Comparison of ENCODE assay signal across 11 cellular contexts in genomic region chr12:666766-667308, GRCh38. TPM values are rescaled to one million over a fixed set of nuclear protein-coding genes. Genes with fewer than 3 reads are reported as not detected.
A peak's percentile ranks its signal among the peaks of the same experiment; 100 is the strongest.
DNase-seq lines count a peak whose midpoint lies in the region; ATAC-seq, FAIRE-seq and TF ChIP-seq lines count a peak whose summit lies in the region.
"Had no signal": no experiment of that assay in that cellular context is flagged by ENCODE, and none has a peak within 500 bp of the region (broad histone marks: within the 10 kb centered on the region; RNA-seq: fewer than 3 reads in every experiment).

No MANE protein-coding gene starts in this region.

- in situ Hi-C loops in GM12878 (cut with MboI): no loop called here

- no TSS peak for BruUV-seq in OCI-LY7 (replicated peaks; lab: Mats Ljungman, UMichigan)
- BruUV-seq in GM12878 (replicated peaks; lab: Mats Ljungman, UMichigan): no TSS peak

- no peaks in the 10 kb centered on the region for H3K9me2 ChIP-seq in OCI-LY7 (ENCODE audit: insufficient read depth, low read length)

- H3K9me3 ChIP-seq in OCI-LY7 (ENCODE audit: low read length) (no peaks in the 10 kb centered on the region), GM12878 (replicated peaks; ENCODE audit: control insufficient read depth, insufficient read depth, low read length) (no peaks in the 10 kb centered on the region), esophagus muscularis mucosa (no peaks in the 10 kb centered on the region)

- H3K79me2 ChIP-seq in OCI-LY7 (ENCODE audit: insufficient read depth, low read depth, low read length): no peaks in the 10 kb centered on the region
- H3K79me2 ChIP-seq in GM12878 (ENCODE audit: control insufficient read depth, insufficient read depth, low read length): no peaks in the 10 kb centered on the region

- H3K4me1 ChIP-seq in OCI-LY7 (ENCODE audit: insufficient read depth, low read length, poor library complexity, severe bottlenecking) (peaks cover 67% of the 10 kb centered on the region), GM12878 (ENCODE audit: control insufficient read depth, insufficient read depth, low read length) (peaks cover 71% of the 10 kb centered on the region), esophagus muscularis mucosa (peaks cover 15 to 26% (median 18%) of the 10 kb centered on the region in 4 donors)

- DNase-seq in stimulated activated CD4-positive, alpha-beta T cell treated with anti-CD3 and anti-CD28 coated beads, Interleukin-1b, Interleukin-23, amount 100 ng/mL, for 48 hours: peak; percentile 51
- no peak for DNase-seq in stimulated activated CD4-positive, alpha-beta T cell treated with anti-CD3 and anti-CD28 coated beads, Interleukin-2, amount 100 ng/mL, for 48 hours
- DNase-seq in OCI-LY7 (ENCODE audit: low spot score) (no peak), GM12878 (ENCODE audit: low read depth, low spot score) (peak; percentile 80), esophagus muscularis mucosa (ENCODE audit: extremely low spot score) (no peak)
- peak; percentile 56 to 58 for DNase-seq in stimulated activated naive CD8-positive, alpha-beta T cell treated with anti-CD3 and anti-CD28 coated beads, Interleukin-15, amount 100 ng/mL, for 72 hours
- DNase-seq: cortex of kidney, islet precursor cell, NCI-H187 had no signal

- H3K9me3 Mint-ChIP-seq in stimulated activated naive CD8-positive, alpha-beta T cell treated with anti-CD3 and anti-CD28 coated beads, Interleukin-15, amount 100 ng/mL, for 72 hours: no peaks in the 10 kb centered on the region

- peak overlapping the region; percentile 59 to 63 for H3K4me3 Mint-ChIP-seq in stimulated activated naive CD8-positive, alpha-beta T cell treated with anti-CD3 and anti-CD28 coated beads, Interleukin-15, amount 100 ng/mL, for 72 hours

- H3K36me3 ChIP-seq in OCI-LY7 (ENCODE audit: insufficient read depth, low read length): no peaks in the 10 kb centered on the region
- no peaks in the 10 kb centered on the region for H3K36me3 ChIP-seq in GM12878 (ENCODE audit: control insufficient read depth in 2 of 2, insufficient read depth in 2 of 2, low read length in 1 of 2)
- H3K36me3 ChIP-seq in esophagus muscularis mucosa: no peaks in the 10 kb centered on the region

- ATAC-seq in GM12878 (peak; percentile 69), GM18861 (IDR thresholded peaks at IDR 0.05; ENCODE audit: unreplicated experiment) (no peak), GM19324 (IDR thresholded peaks at IDR 0.05; ENCODE audit: low FRiP score, unreplicated experiment) (no peak)
- ATAC-seq in stimulated activated naive CD8-positive, alpha-beta T cell treated with anti-CD3 and anti-CD28 coated beads, Interleukin-15, amount 100 ng/mL, for 72 hours: peak; percentile 54

- TF ChIP-seq RAD21 in GM12878 (IDR thresholded peaks at IDR 0.05; ENCODE audit: insufficient read depth, low read depth, low read length): no peak; the same call in 1 of the 2 replicates

- TF ChIP-seq EP300 in GM12878 (IDR thresholded peaks at IDR 0.05; ENCODE audit: borderline replicate concordance in 1 of 2, control insufficient read depth in 1 of 2, low read depth in 2 of 2, low read length in 2 of 2) (peak; percentile 31 to 47; a peak in 1 of 4 replicates), esophagus muscularis mucosa (IDR thresholded peaks at IDR 0.05) (no peak)

- H2AFZ ChIP-seq in OCI-LY7 (ENCODE audit: low read length) (peak overlapping the region; percentile 98), GM12878 (ENCODE audit: control insufficient read depth, low read depth, low read length) (peak overlapping the region; percentile 79)

- 0% methylated on average over 7 of the region's 7 CpGs for WGBS in GM12878 (ENCODE audit: insufficient coverage, insufficient replicate concordance, low lambda C conversion rate, missing lambda C conversion rate)
- 77% methylated on average over 7 of the region's 7 CpGs for WGBS in esophagus muscularis mucosa

- H3K4me1 Mint-ChIP-seq in stimulated activated naive CD8-positive, alpha-beta T cell treated with anti-CD3 and anti-CD28 coated beads, Interleukin-15, amount 100 ng/mL, for 72 hours: peaks cover 91% of the 10 kb centered on the region

- SMC1A ChIA-PET in GM12878 (lab: Charles Lee; ENCODE audit: uncharacterized antibody, unreplicated experiment): interaction anchor here (1.0 to 6.6 kb wide), 25 partner anchors 7 to 147 kb away, joined by 3 to 87 read pairs (median 10); partner anchors contain the start of gene WNK1

- RAD21 ChIA-PET in GM12878 (lab: Charles Lee; ENCODE audit: unreplicated experiment): interaction anchor here (0.6 to 15.9 kb wide), 18 partner anchors 8 to 145 kb away, joined by 3 to 396 read pairs (median 7); partner anchors contain the start of gene WNK1

- CTCF ChIA-PET in OCI-LY7 (lab: Charles Lee; ENCODE audit: unreplicated experiment) (interaction anchor here (0.9 kb wide), 1 partner anchor 69 kb away, joined by 3 read pairs; no protein-coding TSS in a partner anchor), GM12878 (lab: Yijun Ruan, JAX) (interaction anchor here (0.6 to 4.6 kb wide), 11 partner anchors 11 to 147 kb away, joined by 3 to 63 read pairs (median 5); partner anchors contain the start of gene WNK1)

- FAIRE-seq in GM12878 (lab: Jason Lieb, UNC): peak; percentile 89

- no peaks in the 10 kb centered on the region for H3K27me3 Mint-ChIP-seq in stimulated activated naive CD8-positive, alpha-beta T cell treated with anti-CD3 and anti-CD28 coated beads, Interleukin-15, amount 100 ng/mL, for 72 hours

- peak overlapping the region; percentile 56 for H3K4me2 ChIP-seq in OCI-LY7 (ENCODE audit: low read length)
- H3K4me2 ChIP-seq in GM12878 (ENCODE audit: control insufficient read depth, insufficient read depth): peak overlapping the region; percentile 79

- intact Hi-C loops in OCI-LY7 (cut with micrococcal nuclease; ENCODE audit: unreplicated experiment): no loop called here
- intact Hi-C loops in GM12878 (cut with micrococcal nuclease; ENCODE audit: unreplicated experiment): no loop called here
- intact Hi-C loops in esophagus muscularis mucosa (cut with DNase I): no loop called here

- POLR2A ChIA-PET in OCI-LY7 (lab: Charles Lee) (interaction anchor here (0.9 to 2.3 kb wide), 6 partner anchors 8 to 84 kb away, joined by 3 to 16 read pairs (median 6); no protein-coding TSS in a partner anchor), GM12878 (lab: Charles Lee) (interaction anchor here (0.6 to 5.4 kb wide), 12 partner anchors 11 to 92 kb away, joined by 3 to 79 read pairs (median 10); partner anchors contain the start of gene WNK1)

- peak overlapping the region; percentile 62 for H3K9ac ChIP-seq in GM12878 (ENCODE audit: control insufficient read depth, insufficient read depth, low read length)

- no peaks in the 10 kb centered on the region for H4K20me1 ChIP-seq in OCI-LY7 (ENCODE audit: insufficient read depth, low read length)
- no peaks in the 10 kb centered on the region for H4K20me1 ChIP-seq in GM12878 (ENCODE audit: control insufficient read depth, insufficient read depth)

- H3K27ac ChIP-seq in OCI-LY7 (ENCODE audit: low read depth, low read length, poor library complexity, severe bottlenecking) (no peak overlapping the region), GM12878 (ENCODE audit: control insufficient read depth, insufficient read depth) (peak overlapping the region; percentile 87), esophagus muscularis mucosa (replicated peaks in 1 of 4) (no peak overlapping the region)

- TF ChIP-seq POLR2A in GM12878 (IDR thresholded peaks at IDR 0.05; ENCODE audit: low read depth, low read length) (peak; percentile 59), esophagus muscularis mucosa (IDR thresholded peaks at IDR 0.05; ENCODE audit: low read depth) (no peak)

- no peak overlapping the region for H3K4me3 ChIP-seq in OCI-LY7 (ENCODE audit: low read depth, low read length, poor library complexity, severe bottlenecking)
- H3K4me3 ChIP-seq in GM12878: peak overlapping the region; percentile 11
- H3K4me3 ChIP-seq in esophagus muscularis mucosa: no peak overlapping the region

- H3K27me3 ChIP-seq in GM12878 (replicated peaks in 1 of 2; ENCODE audit: control insufficient read depth in 2 of 2, insufficient read depth in 2 of 2, low read length in 1 of 2): no peaks in the 10 kb centered on the region
- H3K27me3 ChIP-seq in esophagus muscularis mucosa: no peaks in the 10 kb centered on the region

- no peak for TF ChIP-seq CTCF in OCI-LY7 (conservative IDR thresholded peaks at IDR 0.05; ENCODE audit: low read length)
- TF ChIP-seq CTCF in GM12878 (IDR thresholded peaks at IDR 0.05 in 2 of 3, conservative IDR thresholded peaks at IDR 0.05 in 1 of 3; ENCODE audit: control insufficient read depth in 2 of 3, extremely low read depth in 1 of 3, insufficient read depth in 1 of 3, low read depth in 3 of 3, low read length in 3 of 3): no peak
- TF ChIP-seq CTCF in esophagus muscularis mucosa (IDR thresholded peaks at IDR 0.05): no peak

- peak overlapping the region; percentile 64 to 93 for H3K27ac Mint-ChIP-seq in stimulated activated naive CD8-positive, alpha-beta T cell treated with anti-CD3 and anti-CD28 coated beads, Interleukin-15, amount 100 ng/mL, for 72 hours

TF ChIP-seq in GM12878, 131 proteins besides CTCF, POLR2A, EP300 and RAD21 (continues in another document):
- TF ChIP-seq TARDBP (IDR thresholded peaks at IDR 0.05; ENCODE audit: borderline replicate concordance) (peak; percentile 72; the same call in 1 of the 2 replicates), NR2F1 (conservative IDR thresholded peaks at IDR 0.05) (peak; percentile 88), POU2F2 (IDR thresholded peaks at IDR 0.05; ENCODE audit: borderline replicate concordance, low read depth, low read length) (peak; percentile 68; the same call in 1 of the 3 replicates), SUPT20H (IDR thresholded peaks at IDR 0.05; ENCODE audit: borderline replicate concordance, control insufficient read depth, low read depth, low read length) (no peak)

RNA-seq across cellular contexts. Expression of gene NINJ2, which starts 3.6 kb away (rescaled TPM):
- total RNA-seq in OCI-LY7 (2014; rRNA removed; shearing (Covaris generic)): 0.79 and 0.82 TPM in 2 replicates
- total RNA-seq in OCI-LY7 (2022): 3.5 and 4.4 TPM in 2 replicates
- 1.5 and 1.8 TPM in 2 replicates for total RNA-seq in GM12878 (2013; cell fraction: nucleolus; rRNA removed)
- total RNA-seq in GM12878 (2014; rRNA removed): 15.6 and 19.1 TPM in 2 replicates
- 12.0 and 14.0 TPM in 2 replicates for total RNA-seq in GM12878 (2014; rRNA removed; fragmentation: Illumina TruSeq; extraction: Trizol)
- total RNA-seq in GM12878 (2021): 13.5 and 14.8 TPM in 2 replicates
- 11.9 TPM for polyA plus RNA-seq in GM12878 (2011; ENCODE audit: low read depth)
- 4.8 and 8.9 TPM in 2 replicates for polyA plus RNA-seq in GM12878 (2011; rRNA removed)
- 18.9 and 23.4 TPM in 2 replicates for polyA plus RNA-seq in GM12878 (2011; cell fraction: cytosol; rRNA removed)
- polyA plus RNA-seq in GM12878 (2011; cell fraction: nucleus; rRNA removed): 6.9 and 10.1 TPM in 2 replicates
- 11.3 and 16.1 TPM in 2 replicates for polyA plus RNA-seq in GM12878 (2012)
- 10.2 and 19.7 TPM in 2 replicates for polyA plus RNA-seq in GM12878 (2014; fragmentation: Illumina TruSeq; extraction: Trizol)
- 10 to 100 TPM; 36.6 to 51.6 TPM for polyA plus RNA-seq in GM12878 (2014; fragmentation: Nextera tagmentation; extraction: Ambion mirVana)
- 18.5 and 22.9 TPM in 2 replicates for polyA plus RNA-seq in GM12878 (2014; rRNA removed)
- polyA plus RNA-seq in GM12878 (2016; fragmentation: Nextera tagmentation; extraction: Ambion mirVana): 10 to 100 TPM; 22.9 to 24.2 TPM
- polyA minus RNA-seq in GM12878 (2011; rRNA and poly(A)+ RNA removed): 13.2 and 19.5 TPM in 2 replicates
- 5.4 TPM in 1 of 2 replicates, not detected in the other for polyA minus RNA-seq in GM12878 (2011; cell fraction: cytosol; rRNA and poly(A)+ RNA removed)
- 1.1 and 1.6 TPM in 2 replicates for polyA minus RNA-seq in GM12878 (2011; cell fraction: nucleus; rRNA and poly(A)+ RNA removed)
- 10 to 100 TPM in 1 of 4 donors, 1 to 10 TPM in 3; 2.9 to 11.1 (median 7.1) TPM for total RNA-seq in esophagus muscularis mucosa

Comparison
In these comparisons a context has a peak if more than half of its experiments do, and no peak if none do; other contexts are left out.
1. DNase-seq: peak in stimulated activated CD4-positive, alpha-beta T cell treated with anti-CD3 and anti-CD28 coated beads, Interleukin-1b, Interleukin-23, amount 100 ng/mL, for 48 hours (single experiment), GM12878 (single experiment) and stimulated activated naive CD8-positive, alpha-beta T cell treated with anti-CD3 and anti-CD28 coated beads, Interleukin-15, amount 100 ng/mL, for 72 hours (2 of 2); none in stimulated activated CD4-positive, alpha-beta T cell treated with anti-CD3 and anti-CD28 coated beads, Interleukin-2, amount 100 ng/mL, for 48 hours (0 of 2), OCI-LY7 (single experiment) and esophagus muscularis mucosa (single experiment).
2. ATAC-seq: peak in GM12878 (single experiment) and stimulated activated naive CD8-positive, alpha-beta T cell treated with anti-CD3 and anti-CD28 coated beads, Interleukin-15, amount 100 ng/mL, for 72 hours (single experiment); none in GM18861 (single experiment) and GM19324 (single experiment).